ENCODE assay signal across 8 cellular contexts in genomic region chr12:93183940-93184663, GRCh38.
DNase-seq lines count a peak whose midpoint lies in the region; ATAC-seq and TF ChIP-seq lines count a peak whose summit lies in the region.

No MANE protein-coding gene starts in this region.

- TF ChIP-seq CTCF in GM10248 (IDR thresholded peaks at IDR 0.05; ENCODE audit: control extremely low read depth, extremely low read depth, low read depth, missing control alignments), result no peak
- TF ChIP-seq CTCF in nephron (IDR thresholded peaks at IDR 0.05; ENCODE audit: unreplicated experiment in 3 of 3), result no peak

- DNase-seq in GM10248 (ENCODE audit: extremely low spot score), result peak; percentile 68
- DNase-seq in Kasumi-1 (lab: John Stamatoyannopoulos, UW), result peak; percentile 97 to 98
- DNase-seq in SHP77 (lab: John Stamatoyannopoulos, UW), result no peak
- no peak for DNase-seq in T1000 (lab: John Stamatoyannopoulos, UW)
- no peak for DNase-seq in NCI-H2107 (lab: John Stamatoyannopoulos, UW)

- no peaks in the 10 kb centered on the region for H3K9me3 Mint-ChIP-seq in nephron

- peak overlapping the region; percentile 22 for H3K27ac ChIP-seq in cingulate gyrus (ENCODE audit: low read depth, low read length)

- ATAC-seq in GM21515 (IDR thresholded peaks at IDR 0.05; ENCODE audit: unreplicated experiment), result peak; percentile 91

- POLR2A ChIA-PET in GM10248 (lab: Yijun Ruan, JAX), result no interaction called here

- CTCF ChIA-PET in GM10248 (lab: Yijun Ruan, JAX), result interaction anchor here (1.2 to 1.7 kb wide), 2 partner anchors 12 to 18 kb away, joined by 3 read pairs; no protein-coding TSS in a partner anchor

- peaks cover 27% of the 10 kb centered on the region for H3K4me1 Mint-ChIP-seq in nephron

- no peaks in the 10 kb centered on the region for H3K27me3 Mint-ChIP-seq in nephron (ENCODE audit: low read depth)

- H3K4me3 Mint-ChIP-seq in nephron, result peak overlapping the region in 2 of 3 experiments; percentile 6 to 23

- peak overlapping the region; percentile 91 to 97 (median 95) for H3K27ac Mint-ChIP-seq in nephron

- H3K36me3 Mint-ChIP-seq in nephron (ENCODE audit: low read depth), result no peaks in the 10 kb centered on the region

Comparison
In these comparisons a context has a peak if more than half of its experiments do, and no peak if none do; other contexts are left out.
1. DNase-seq: peak in GM10248 (single experiment) and Kasumi-1 (2 of 2); none in SHP77 (0 of 2), T1000 (single experiment) and NCI-H2107 (single experiment).